In genomic region chr14:91660790-91661189, GRCh38 we compare ENCODE assay signal across 24 cellular contexts.
"Had no signal": no experiment of that assay in that cellular context is flagged by ENCODE, and none has a peak within 500 bp of the region (broad histone marks: within the 10 kb centered on the region; RNA-seq: fewer than 3 reads in every experiment).

No MANE protein-coding gene starts in this region.

- H3K27ac Mint-ChIP-seq: IgD-negative memory B cell had no signal

- H3K4me1 ChIP-seq: Peyer's patch, SJSA1 had no signal

- H3K9me3 ChIP-seq: Peyer's patch, SJSA1 had no signal

- H3K9me3 Mint-ChIP-seq: IgD-negative memory B cell had no signal

- DNase-seq: Kasumi-1, MM.1S, NCI-H1092 treated with DMSO at 0.1 percent for 48 hours, NCI-H1436, NCI-H187, NCI-H2029, NCI-H2081 treated with DMSO at 0.1 percent for 48 hours, NCI-H2171, NCI-H226, NCI-H446, NCI-H510A, NCI-H524 treated with DMSO at 0.1 percent for 48 hours, NCI-H69, NCI-H774, PC-9, Peyer's patch, Right ventricle myocardium superior, SIG-M5 had no signal

- H3K36me3 ChIP-seq: Peyer's patch, SJSA1 had no signal

- H3K27me3 ChIP-seq: Peyer's patch, SJSA1 had no signal

- H3K4me1 Mint-ChIP-seq: IgD-negative memory B cell had no signal

- H3K4me3 Mint-ChIP-seq: IgD-negative memory B cell had no signal

- H3K27ac ChIP-seq: KMS-11, PC-9, Peyer's patch, SJSA1, SK-N-MC had no signal

- H3K36me3 Mint-ChIP-seq: IgD-negative memory B cell had no signal

- H3K9ac ChIP-seq: KMS-11 had no signal

- ATAC-seq: HepG2, K562 had no signal

- H3K4me2 ChIP-seq: KMS-11, PC-9 had no signal

- H3K4me3 ChIP-seq: K562, PC-9, Peyer's patch, SJSA1, SK-N-MC had no signal

- H2AFZ ChIP-seq: PC-9 had no signal

- H3K27me3 Mint-ChIP-seq: IgD-negative memory B cell had no signal

- FAIRE-seq: HepG2, K562 had no signal
